ENCODE assay signal across 10 cellular contexts in genomic region chr12:8035440-8036010, GRCh38. TPM values are rescaled to one million over a fixed set of nuclear protein-coding genes. Genes with fewer than 3 reads are reported as not detected.
DNase-seq lines count a peak whose midpoint lies in the region; ATAC-seq and TF ChIP-seq lines count a peak whose summit lies in the region.
"Had no signal": no experiment of that assay in that cellular context is flagged by ENCODE, and none has a peak within 500 bp of the region (broad histone marks: within the 10 kb centered on the region; RNA-seq: fewer than 3 reads in every experiment).

No MANE protein-coding gene starts in this region.

- TF ChIP-seq CTCF in DOHH2 (IDR thresholded peaks at IDR 0.05; ENCODE audit: low read depth, low read length, poor library complexity, severe bottlenecking) (no peak), WTC11 (IDR thresholded peaks at IDR 0.05) (no peak), hepatocyte (IDR thresholded peaks at IDR 0.05; ENCODE audit: poor library complexity) (no peak), sigmoid colon (IDR thresholded peaks at IDR 0.05) (no peak)

- peaks cover 10% of the 10 kb centered on the region for H3F3A ChIP-seq in DOHH2 (ENCODE audit: control insufficient read depth, insufficient read depth)

- H3K36me3 ChIP-seq in DOHH2 (ENCODE audit: control insufficient read depth, low read length) (no peaks in the 10 kb centered on the region), hepatocyte (replicated peaks; ENCODE audit: insufficient read depth, low read depth) (no peaks in the 10 kb centered on the region), sigmoid colon (peaks cover 0 to 9% (median 3%) of the 10 kb centered on the region in 4 donors)

- TF ChIP-seq EP300 in sigmoid colon (IDR thresholded peaks at IDR 0.05), result no peak

- peaks cover 68% of the 10 kb centered on the region for H3K4me1 Mint-ChIP-seq in WTC11

- peak overlapping the region; percentile 79; the same call in 1 of the 2 replicates for H3K4me2 ChIP-seq in DOHH2 (ENCODE audit: low read length)
- H3K4me2 ChIP-seq in hepatocyte, result peak overlapping the region; percentile 82

- H4K20me1 ChIP-seq in DOHH2 (ENCODE audit: control insufficient read depth, insufficient read depth, low read depth, low read length) (no peaks in the 10 kb centered on the region), hepatocyte (ENCODE audit: insufficient read depth, poor library complexity, severe bottlenecking) (peaks cover 14% of the 10 kb centered on the region)

- 39% methylated on average over 5 of the region's 5 CpGs for WGBS in hepatocyte (ENCODE audit: low lambda C conversion rate, missing lambda C conversion rate)
- WGBS in sigmoid colon, 2 donors, result 68 to 73% methylated on average over 5 of the region's 5 CpGs

- TF ChIP-seq POLR2A in sigmoid colon (IDR thresholded peaks at IDR 0.05), result no peak

- ATAC-seq in WTC11, result no peak
- no peak for ATAC-seq in GM21529 (IDR thresholded peaks at IDR 0.05; ENCODE audit: unreplicated experiment)

- H3K27me3 ChIP-seq in DOHH2 (ENCODE audit: control insufficient read depth, low read length) (no peaks in the 10 kb centered on the region), hepatocyte (no peaks in the 10 kb centered on the region), sigmoid colon (no peaks in the 10 kb centered on the region)

- H3K9me2 ChIP-seq in DOHH2 (replicated peaks; ENCODE audit: control insufficient read depth, low read length) (no peaks in the 10 kb centered on the region), hepatocyte (replicated peaks; ENCODE audit: insufficient read depth) (no peaks in the 10 kb centered on the region)

- CTCF ChIA-PET in WTC11 (lab: Charles Lee), result interaction anchor here (1.8 to 2.0 kb wide), 2 partner anchors 10 to 43 kb away, joined by 8 to 11 read pairs; no protein-coding TSS in a partner anchor

- POLR2A ChIA-PET in WTC11 (lab: Charles Lee), result no interaction called here

- no peak overlapping the region for H2AFZ ChIP-seq in hepatocyte

- H3K4me3 Mint-ChIP-seq in WTC11, result peak overlapping the region; percentile 11

- no peaks in the 10 kb centered on the region for H3K9me3 Mint-ChIP-seq in WTC11

- H3K36me3 Mint-ChIP-seq in WTC11, result peaks cover under 1% of the 10 kb centered on the region; the same call in 1 of the 2 replicates

- intact Hi-C loops in sigmoid colon (cut with DNase I), result loop anchor here (5.0 kb wide), 2 partner anchors 207 to 662 kb away; partner anchors contain the start of gene RIMKLB

- H3K79me2 ChIP-seq in DOHH2 (ENCODE audit: control insufficient read depth, low read length), result peaks cover 8% of the 10 kb centered on the region; the same call in 1 of the 2 replicates
- peaks cover 66% of the 10 kb centered on the region for H3K79me2 ChIP-seq in hepatocyte

- peaks cover 62% of the 10 kb centered on the region for H3K4me1 ChIP-seq in DOHH2 (ENCODE audit: control insufficient read depth, low read length)
- peaks cover 44% of the 10 kb centered on the region for H3K4me1 ChIP-seq in hepatocyte (ENCODE audit: insufficient read depth)
- peaks cover 0 to 71% (median 68%) of the 10 kb centered on the region in 4 donors for H3K4me1 ChIP-seq in sigmoid colon

- no peak for DNase-seq in WTC11 (ENCODE audit: low spot score)
- peak; percentile 32 for DNase-seq in hepatocyte (ENCODE audit: low spot score)
- no peak for DNase-seq in sigmoid colon
- no peak for DNase-seq in T1000 (lab: John Stamatoyannopoulos, UW)
- DNase-seq in NCI-H1436 (lab: John Stamatoyannopoulos, UW), result no peak
- no peak for DNase-seq in EL
- DNase-seq: NCI-H526 treated with DMSO at 0.1 percent for 48 hours; stimulated activated CD4-positive, alpha-beta T cell treated with anti-CD3 and anti-CD28 coated beads, Interleukin-2, amount 100 ng/mL, for 24 hours had no signal

- H3K4me3 ChIP-seq in DOHH2 (ENCODE audit: low read length), result no peak overlapping the region
- no peak overlapping the region for H3K4me3 ChIP-seq in hepatocyte
- peak overlapping the region in 2 of 4 donors; percentile 69 to 94 for H3K4me3 ChIP-seq in sigmoid colon

- H3K27ac ChIP-seq in DOHH2 (ENCODE audit: low read depth, low read length) (no peak overlapping the region), hepatocyte (peak overlapping the region; percentile 73), sigmoid colon (peak overlapping the region; percentile 94 to 98 (median 98))

- H3K27me3 Mint-ChIP-seq in WTC11 (ENCODE audit: low read depth), result no peaks in the 10 kb centered on the region

- no peaks in the 10 kb centered on the region for H3K9me3 ChIP-seq in DOHH2 (ENCODE audit: control insufficient read depth, insufficient read depth, low read length)
- no peaks in the 10 kb centered on the region for H3K9me3 ChIP-seq in hepatocyte (ENCODE audit: low read depth)
- no peaks in the 10 kb centered on the region for H3K9me3 ChIP-seq in sigmoid colon

- H3K27ac Mint-ChIP-seq in WTC11, result no peak overlapping the region

TF ChIP-seq in WTC11, 78 proteins besides CTCF, POLR2A, EP300 and RAD21:
- TF ChIP-seq RORB (CRISPR knock-in tag; IDR thresholded peaks at IDR 0.05) (no peak), FOXK1 (CRISPR knock-in tag; IDR thresholded peaks at IDR 0.05) (no peak), OVOL2 (CRISPR knock-in tag; IDR thresholded peaks at IDR 0.05; ENCODE audit: borderline replicate concordance) (no peak), E2F1 (CRISPR knock-in tag; IDR thresholded peaks at IDR 0.05) (no peak), PRRX2 (CRISPR knock-in tag; IDR thresholded peaks at IDR 0.05) (no peak), GTF2I (CRISPR knock-in tag; conservative IDR thresholded peaks at IDR 0.05) (no peak), NR2C2 (CRISPR knock-in tag; IDR thresholded peaks at IDR 0.05) (no peak), ATF1 (CRISPR knock-in tag; IDR thresholded peaks at IDR 0.05) (no peak), ZBTB21 (CRISPR knock-in tag; IDR thresholded peaks at IDR 0.05; ENCODE audit: borderline replicate concordance) (no peak), KAT7 (CRISPR knock-in tag; IDR thresholded peaks at IDR 0.05; ENCODE audit: borderline replicate concordance) (no peak)
- TF ChIP-seq, protein P1, sequence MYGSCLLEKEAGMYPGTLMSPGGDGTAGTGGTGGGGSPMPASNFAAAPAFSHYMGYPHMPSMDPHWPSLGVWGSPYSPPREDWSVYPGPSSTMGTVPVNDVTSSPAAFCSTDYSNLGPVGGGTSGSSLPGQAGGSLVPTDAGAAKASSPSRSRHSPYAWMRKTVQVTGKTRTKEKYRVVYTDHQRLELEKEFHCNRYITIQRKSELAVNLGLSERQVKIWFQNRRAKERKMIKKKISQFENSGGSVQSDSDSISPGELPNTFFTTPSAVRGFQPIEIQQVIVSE (CRISPR knock-in tag; IDR thresholded peaks at IDR 0.05; ENCODE audit: borderline replicate concordance), result no peak
TF ChIP-seq in WTC11: peak in this region for 0.

RNA-seq across cellular contexts. Expression of gene FOXJ2, which starts 3.0 kb away (rescaled TPM):
- total RNA-seq in WTC11 (2021), result 10.3 to 12.7 TPM (median 10.4 TPM) in 3 replicates
- 7.1 and 10.0 TPM in 2 replicates for total RNA-seq in hepatocyte
- polyA plus RNA-seq in hepatocyte, result 14.6 and 19.0 TPM in 2 replicates
- 10 to 100 TPM; 12.5 to 17.1 (median 15.7) TPM for total RNA-seq in sigmoid colon
- polyA plus RNA-seq in sigmoid colon, result 1 to 10 TPM; 2.8 to 8.6 (median 4.8) TPM

RNA-seq across cellular contexts. Expression of gene C3AR1, which starts 30.6 kb away (rescaled TPM):
- total RNA-seq in WTC11 (2021) (0.09 TPM in 2 of 3 replicates, not detected in the other), hepatocyte (1.2 and 2.1 TPM in 2 replicates), sigmoid colon (10 to 100 TPM in 3 of 4 donors, 1 to 10 TPM in 1; 6.6 to 16.8 (median 12.2) TPM)
- polyA plus RNA-seq in hepatocyte (4.1 and 5.9 TPM in 2 replicates), sigmoid colon (10 to 100 TPM in 1 of 3 donors, 1 to 10 TPM in 2; 7.6 to 27.3 (median 9.0) TPM)

RNA-seq across cellular contexts. Expression of gene NECAP1, which starts 46.5 kb away (rescaled TPM):
- total RNA-seq in WTC11 (2021), result 23.6 to 26.4 TPM (median 23.7 TPM) in 3 replicates
- 32.6 and 36.8 TPM in 2 replicates for total RNA-seq in hepatocyte
- polyA plus RNA-seq in hepatocyte, result 24.0 and 24.1 TPM in 2 replicates
- total RNA-seq in sigmoid colon, result 10 to 100 TPM; 23.9 to 31.0 (median 25.2) TPM
- 10 to 100 TPM; 21.3 to 45.5 (median 33.0) TPM for polyA plus RNA-seq in sigmoid colon
